8 cellular contexts compared by ENCODE assay signal in genomic region chr16:58128181-58128631, GRCh38. TPM values are rescaled to one million over a fixed set of nuclear protein-coding genes. Genes with fewer than 3 reads are reported as not detected.
DNase-seq lines count a peak whose midpoint lies in the region; ATAC-seq and TF ChIP-seq lines count a peak whose summit lies in the region.

No MANE protein-coding gene starts in this region.

- peak overlapping the region; percentile 91 to 96 (median 94) for H3K4me3 Mint-ChIP-seq in CD4-positive, alpha-beta memory T cell

- H3K79me2 ChIP-seq in OCI-LY7 (ENCODE audit: insufficient read depth, low read depth, low read length), result peaks cover 52% of the 10 kb centered on the region

- H3K4me1 Mint-ChIP-seq in CD4-positive, alpha-beta memory T cell, result peaks cover 44 to 59% (median 50%) of the 10 kb centered on the region in 4 donors

- no TSS peak for BruUV-seq in OCI-LY7 (replicated peaks; lab: Mats Ljungman, UMichigan)

- no peak for TF ChIP-seq CTCF in OCI-LY7 (conservative IDR thresholded peaks at IDR 0.05; ENCODE audit: low read length)
- no peak for TF ChIP-seq CTCF in epithelial cell of esophagus (IDR thresholded peaks at IDR 0.05; ENCODE audit: insufficient read depth, low read depth, low read length, missing control alignments)

- intact Hi-C loops in CD4-positive, alpha-beta memory T cell (cut with micrococcal nuclease), result loop anchor here (2.0 to 5.0 kb wide), 4 partner anchors 229 to 886 kb away; partner anchors contain the start of gene GINS3
- intact Hi-C loops in OCI-LY7 (cut with micrococcal nuclease; ENCODE audit: unreplicated experiment), result loop anchor here (2.0 to 5.0 kb wide), 3 partner anchors 69 to 231 kb away; partner anchors contain the start of genes USB1 and ZNF319

- no peaks in the 10 kb centered on the region for H3K36me3 ChIP-seq in CD4-positive, alpha-beta memory T cell (ENCODE audit: insufficient read depth, low read length)
- H3K36me3 ChIP-seq in OCI-LY7 (ENCODE audit: insufficient read depth, low read length), result 0 out of 2 replicates have a peak, but pooled peaks cover 4% of the 10 kb centered on the region
- peaks cover 5% of the 10 kb centered on the region for H3K36me3 ChIP-seq in neuron (ENCODE audit: insufficient read depth, low read length)

- H3K4me2 ChIP-seq in OCI-LY7 (ENCODE audit: low read length), result peak overlapping the region; percentile 97

- peak overlapping the region; percentile 82 for H3K27ac ChIP-seq in CD4-positive, alpha-beta memory T cell (ENCODE audit: low read depth, low read length)
- H3K27ac ChIP-seq in OCI-LY7 (ENCODE audit: low read depth, low read length, poor library complexity, severe bottlenecking), result peak overlapping the region; percentile 88

- H3K27ac Mint-ChIP-seq in CD4-positive, alpha-beta memory T cell, result peak overlapping the region; percentile 93 to 98 (median 97)

- CTCF ChIA-PET in CD4-positive, alpha-beta memory T cell (lab: Charles Lee; ENCODE audit: partially characterized antibody), result interaction anchor here (1.1 to 2.0 kb wide), 4 partner anchors 9 to 123 kb away, joined by 3 to 10 read pairs (median 4); no protein-coding TSS in a partner anchor
- CTCF ChIA-PET in OCI-LY7 (lab: Charles Lee; ENCODE audit: unreplicated experiment), result interaction anchor here (0.6 kb wide), 1 partner anchor 146 kb away, joined by 3 read pairs; no protein-coding TSS in a partner anchor

- H4K20me1 ChIP-seq in OCI-LY7 (ENCODE audit: insufficient read depth, low read length), result peaks cover 39% of the 10 kb centered on the region

- H3K27me3 Mint-ChIP-seq in CD4-positive, alpha-beta memory T cell, result no peaks in the 10 kb centered on the region

- H2AFZ ChIP-seq in OCI-LY7 (ENCODE audit: low read length) (no peak overlapping the region), neuron (ENCODE audit: low read depth, low read length) (no peak overlapping the region)

- peak in 1 of 5 donors; percentile 10 for DNase-seq in CD4-positive, alpha-beta memory T cell
- no peak for DNase-seq in OCI-LY7 (ENCODE audit: low spot score)
- no peak for DNase-seq in epithelial cell of esophagus (ENCODE audit: low read depth)
- no peak for DNase-seq in effector CD8-positive, alpha-beta T cell (lab: John Stamatoyannopoulos, UW)
- no peak for DNase-seq in NCI-H2227 treated with DMSO at 0.1 percent for 48 hours (lab: John Stamatoyannopoulos, UW)

- no peak for ATAC-seq in HG03280 (IDR thresholded peaks at IDR 0.05; ENCODE audit: unreplicated experiment)
- no peak for ATAC-seq in GM18498 (IDR thresholded peaks at IDR 0.05; ENCODE audit: unreplicated experiment)

- H3K4me3 ChIP-seq in CD4-positive, alpha-beta memory T cell (ENCODE audit: low read length in 2 of 2), result peak overlapping the region; percentile 12 to 96
- peak overlapping the region; percentile 99 for H3K4me3 ChIP-seq in OCI-LY7 (ENCODE audit: low read depth, low read length, poor library complexity, severe bottlenecking)
- H3K4me3 ChIP-seq in epithelial cell of esophagus (ENCODE audit: low read length), result peak overlapping the region; percentile 91
- H3K4me3 ChIP-seq in neuron (ENCODE audit: low read length), result peak overlapping the region; percentile 96

- H3K9me3 Mint-ChIP-seq in CD4-positive, alpha-beta memory T cell, result no peaks in the 10 kb centered on the region

- H3K27me3 ChIP-seq in CD4-positive, alpha-beta memory T cell (ENCODE audit: insufficient read depth, low read length), result no peaks in the 10 kb centered on the region
- no peaks in the 10 kb centered on the region for H3K27me3 ChIP-seq in neuron (ENCODE audit: insufficient read depth, low read length)

- POLR2A ChIA-PET in CD4-positive, alpha-beta memory T cell (lab: Charles Lee; ENCODE audit: partially characterized antibody), result interaction anchor here (0.6 to 2.5 kb wide), 4 partner anchors 8 to 638 kb away, joined by 3 to 27 read pairs (median 6); partner anchors contain the start of genes KATNB1 and MMP15
- POLR2A ChIA-PET in OCI-LY7 (lab: Charles Lee), result interaction anchor here (0.9 to 1.5 kb wide), 7 partner anchors 8 to 110 kb away, joined by 3 to 5 read pairs (median 3); no protein-coding TSS in a partner anchor

- H3K4me1 ChIP-seq in CD4-positive, alpha-beta memory T cell (ENCODE audit: insufficient read depth, low read length), result peaks cover 46% of the 10 kb centered on the region
- H3K4me1 ChIP-seq in OCI-LY7 (ENCODE audit: insufficient read depth, low read length, poor library complexity, severe bottlenecking) (peaks cover 35% of the 10 kb centered on the region), neuron (ENCODE audit: insufficient read depth, low read length) (peaks cover 34% of the 10 kb centered on the region)

- no peaks in the 10 kb centered on the region for H3K9me2 ChIP-seq in OCI-LY7 (ENCODE audit: insufficient read depth, low read length)

- peaks cover 0 to 15% of the 10 kb centered on the region in 2 donors for H3K36me3 Mint-ChIP-seq in CD4-positive, alpha-beta memory T cell

- no peaks in the 10 kb centered on the region for H3K9me3 ChIP-seq in CD4-positive, alpha-beta memory T cell (ENCODE audit: control insufficient read depth in 1 of 2, low read length in 2 of 2)
- H3K9me3 ChIP-seq in OCI-LY7 (ENCODE audit: low read length) (no peaks in the 10 kb centered on the region), neuron (ENCODE audit: low read length) (no peaks in the 10 kb centered on the region)

RNA-seq across cellular contexts. Expression of gene CFAP20, which starts 1.0 kb away (rescaled TPM):
- 10 to 100 TPM; 25.4 to 26.3 TPM for total RNA-seq in CD4-positive, alpha-beta memory T cell
- polyA plus RNA-seq in CD4-positive, alpha-beta memory T cell, result 10 to 100 TPM; 35.7 to 54.0 TPM
- 65.6 and 89.2 TPM in 2 replicates for total RNA-seq in OCI-LY7 (2014; rRNA removed; shearing (Covaris generic))
- total RNA-seq in OCI-LY7 (2022), result 46.4 and 46.9 TPM in 2 replicates
